ENCODE assay signal across 19 cellular contexts in genomic region chr6:142883011-142883410, GRCh38.
A peak's percentile ranks its signal among the peaks of the same experiment; 100 is the strongest.
DNase-seq lines count a peak whose midpoint lies in the region; ATAC-seq, FAIRE-seq and TF ChIP-seq lines count a peak whose summit lies in the region.
"Had no signal": no experiment of that assay in that cellular context is flagged by ENCODE, and none has a peak within 500 bp of the region (broad histone marks: within the 10 kb centered on the region; RNA-seq: fewer than 3 reads in every experiment).

No MANE protein-coding gene starts in this region.

- H3K4me3 ChIP-seq in gastrocnemius medialis, result no peak overlapping the region
- no peak overlapping the region for H3K4me3 ChIP-seq in neural progenitor cell
- H3K4me3 ChIP-seq: gastroesophageal sphincter, PC-9, tibial artery had no signal

- in situ Hi-C loops in gastrocnemius medialis (cut with MboI; ENCODE audit: low sequenced_read_pairs in 4 of 4), result no loop called here

- peaks cover 14% of the 10 kb centered on the region for H3K36me3 Mint-ChIP-seq in activated CD4-positive, alpha-beta memory T cell treated with anti-CD3 and anti-CD28 coated beads for 36 hours
- H3K36me3 Mint-ChIP-seq in activated CD4-positive, alpha-beta memory T cell treated with anti-CD3 and anti-CD28 coated beads, Interleukin-2, amount 10 ng/mL, durations not matched to agents 7 days and 5 days (ENCODE audit: low read depth), result peaks cover 20% of the 10 kb centered on the region
- H3K36me3 Mint-ChIP-seq in neural progenitor cell, result no peaks in the 10 kb centered on the region

- no peak overlapping the region for H2AFZ ChIP-seq in neural progenitor cell (replicated peaks)
- H2AFZ ChIP-seq: PC-9 had no signal

- peaks cover 90% of the 10 kb centered on the region for H3K4me1 Mint-ChIP-seq in activated CD4-positive, alpha-beta memory T cell treated with anti-CD3 and anti-CD28 coated beads for 36 hours (ENCODE audit: low read depth)
- H3K4me1 Mint-ChIP-seq in activated CD4-positive, alpha-beta memory T cell treated with anti-CD3 and anti-CD28 coated beads, Interleukin-2, amount 10 ng/mL, durations not matched to agents 7 days and 5 days, result peaks cover 79% of the 10 kb centered on the region
- H3K4me1 Mint-ChIP-seq in neural progenitor cell, result peaks cover 21% of the 10 kb centered on the region

- DNase-seq in activated CD4-positive, alpha-beta memory T cell treated with anti-CD3 and anti-CD28 coated beads for 36 hours, result no peak
- DNase-seq in activated CD4-positive, alpha-beta memory T cell treated with anti-CD3 and anti-CD28 coated beads, Interleukin-2, amount 10 ng/mL, durations not matched to agents 7 days and 5 days, result no peak
- peak; percentile 49 for DNase-seq in RCC 7860 (ENCODE audit: low spot score)
- DNase-seq in dermis blood vessel endothelial cell, result peak; percentile 39
- DNase-seq in gastrocnemius medialis, result no peak
- no peak for DNase-seq in nucleus accumbens (lab: John Stamatoyannopoulos, UW)
- DNase-seq in neural progenitor cell (ENCODE audit: low spot score), result no peak
- DNase-seq in effector CD8-positive, alpha-beta T cell (lab: John Stamatoyannopoulos, UW), result no peak
- DNase-seq: activated CD4-positive, alpha-beta T cell treated with anti-CD3 and anti-CD28 coated beads, Interleukin-2, amount 50 U/mL, for 1 hour; activated naive CD4-positive, alpha-beta T cell treated with Interleukin-2 at 50 U/mL for 16 hours; DMS53; islet precursor cell; NCI-H1092; PC-9; small intestine; T-helper 1 cell; tibial artery had no signal

- CTCF ChIA-PET in activated CD4-positive, alpha-beta memory T cell treated with anti-CD3 and anti-CD28 coated beads for 36 hours (lab: Charles Lee), result interaction anchor here (0.6 to 2.5 kb wide), 8 partner anchors 10 to 144 kb away, joined by 3 to 10 read pairs (median 4); no protein-coding TSS in a partner anchor
- CTCF ChIA-PET in activated CD4-positive, alpha-beta memory T cell treated with anti-CD3 and anti-CD28 coated beads, Interleukin-2, amount 10 ng/mL, durations not matched to agents 7 days and 5 days (lab: Charles Lee), result interaction anchor here (0.9 to 2.3 kb wide), 10 partner anchors 10 to 190 kb away, joined by 3 to 10 read pairs (median 6); no protein-coding TSS in a partner anchor

- peak overlapping the region; percentile 11 for H3K27ac Mint-ChIP-seq in activated CD4-positive, alpha-beta memory T cell treated with anti-CD3 and anti-CD28 coated beads for 36 hours
- no peak overlapping the region for H3K27ac Mint-ChIP-seq in activated CD4-positive, alpha-beta memory T cell treated with anti-CD3 and anti-CD28 coated beads, Interleukin-2, amount 10 ng/mL, durations not matched to agents 7 days and 5 days
- no peak overlapping the region for H3K27ac Mint-ChIP-seq in neural progenitor cell

- H3K4me2 ChIP-seq in neural progenitor cell, result no peak overlapping the region
- H3K4me2 ChIP-seq: PC-9 had no signal

- TF ChIP-seq POLR2A in gastrocnemius medialis (IDR thresholded peaks at IDR 0.05), result no peak

- intact Hi-C loops in activated CD4-positive, alpha-beta memory T cell treated with anti-CD3 and anti-CD28 coated beads for 36 hours (cut with micrococcal nuclease), result no loop called here
- intact Hi-C loops in gastrocnemius medialis (cut with DNase I; ENCODE audit: low total_unique reads), result loop anchor here (10.0 kb wide), 1 partner anchor 188 kb away; no protein-coding TSS in a partner anchor

- FAIRE-seq in RCC 7860 (lab: Jason Lieb, UNC), result no peak
- FAIRE-seq: small intestine had no signal

- TF ChIP-seq CTCF in gastrocnemius medialis (IDR thresholded peaks at IDR 0.05 in 4 of 5, conservative IDR thresholded peaks at IDR 0.05 in 1 of 5), result no peak
- TF ChIP-seq CTCF in neural progenitor cell (IDR thresholded peaks at IDR 0.05), result no peak

- H3K9me3 ChIP-seq in gastrocnemius medialis (no peaks in the 10 kb centered on the region), neural progenitor cell (ENCODE audit: low read depth) (no peaks in the 10 kb centered on the region)
- H3K9me3 ChIP-seq: gastroesophageal sphincter, tibial artery had no signal

- no peak for ATAC-seq in gastrocnemius medialis
- ATAC-seq: gastroesophageal sphincter, HCT116 had no signal

- H3K36me3 ChIP-seq in gastrocnemius medialis (no peaks in the 10 kb centered on the region), neural progenitor cell (no peaks in the 10 kb centered on the region)
- H3K36me3 ChIP-seq: gastroesophageal sphincter, tibial artery had no signal

- H3K9ac ChIP-seq in neural progenitor cell, result no peak overlapping the region

- POLR2A ChIA-PET in activated CD4-positive, alpha-beta memory T cell treated with anti-CD3 and anti-CD28 coated beads for 36 hours (lab: Charles Lee), result interaction anchor here (0.6 to 1.7 kb wide), 6 partner anchors 28 to 73 kb away, joined by 3 to 6 read pairs (median 4); partner anchors contain the start of gene HIVEP2
- POLR2A ChIA-PET in activated CD4-positive, alpha-beta memory T cell treated with anti-CD3 and anti-CD28 coated beads, Interleukin-2, amount 10 ng/mL, durations not matched to agents 7 days and 5 days (lab: Charles Lee), result interaction anchor here (0.7 to 6.6 kb wide), 13 partner anchors 10 to 62 kb away, joined by 3 to 75 read pairs (median 18); partner anchors contain the start of gene HIVEP2

- no peaks in the 10 kb centered on the region for H3K79me2 ChIP-seq in neural progenitor cell (ENCODE audit: low read depth)

- H3K4me1 ChIP-seq in gastrocnemius medialis (peaks cover 79 to 94% of the 10 kb centered on the region in 2 donors), neural progenitor cell (peaks cover 12% of the 10 kb centered on the region)

- no peaks in the 10 kb centered on the region for H3K27me3 Mint-ChIP-seq in activated CD4-positive, alpha-beta memory T cell treated with anti-CD3 and anti-CD28 coated beads for 36 hours
- H3K27me3 Mint-ChIP-seq in activated CD4-positive, alpha-beta memory T cell treated with anti-CD3 and anti-CD28 coated beads, Interleukin-2, amount 10 ng/mL, durations not matched to agents 7 days and 5 days, result no peaks in the 10 kb centered on the region
- H3K27me3 Mint-ChIP-seq in neural progenitor cell (ENCODE audit: insufficient read depth, low read depth), result no peaks in the 10 kb centered on the region

- H3K27me3 ChIP-seq in gastrocnemius medialis (no peaks in the 10 kb centered on the region), neural progenitor cell (no peaks in the 10 kb centered on the region)
- H3K27me3 ChIP-seq: gastroesophageal sphincter, tibial artery had no signal

- H3K27ac ChIP-seq in gastrocnemius medialis (peak overlapping the region; percentile 81 to 93 (median 84)), neural progenitor cell (no peak overlapping the region)
- H3K27ac ChIP-seq: gastroesophageal sphincter, PC-9, tibial artery had no signal

- H4K20me1 ChIP-seq in neural progenitor cell (ENCODE audit: low read depth), result no peaks in the 10 kb centered on the region

- H3K9me3 Mint-ChIP-seq in activated CD4-positive, alpha-beta memory T cell treated with anti-CD3 and anti-CD28 coated beads for 36 hours, result no peaks in the 10 kb centered on the region
- H3K9me3 Mint-ChIP-seq in activated CD4-positive, alpha-beta memory T cell treated with anti-CD3 and anti-CD28 coated beads, Interleukin-2, amount 10 ng/mL, durations not matched to agents 7 days and 5 days, result no peaks in the 10 kb centered on the region
- H3K9me3 Mint-ChIP-seq in neural progenitor cell, result no peaks in the 10 kb centered on the region

- no peak overlapping the region for H3K4me3 Mint-ChIP-seq in activated CD4-positive, alpha-beta memory T cell treated with anti-CD3 and anti-CD28 coated beads for 36 hours
- no peak overlapping the region for H3K4me3 Mint-ChIP-seq in activated CD4-positive, alpha-beta memory T cell treated with anti-CD3 and anti-CD28 coated beads, Interleukin-2, amount 10 ng/mL, durations not matched to agents 7 days and 5 days
- no peak overlapping the region for H3K4me3 Mint-ChIP-seq in neural progenitor cell

- peaks cover 19% of the 10 kb centered on the region for H3F3A ChIP-seq in neural progenitor cell (ENCODE audit: low read depth)

Comparison
In these comparisons a context has a peak if more than half of its experiments do, and no peak if none do; other contexts are left out.
1. DNase-seq: peak in RCC 7860 (single experiment) and dermis blood vessel endothelial cell (single experiment); none in activated CD4-positive, alpha-beta memory T cell treated with anti-CD3 and anti-CD28 coated beads for 36 hours (single experiment), activated CD4-positive, alpha-beta memory T cell treated with anti-CD3 and anti-CD28 coated beads, Interleukin-2, amount 10 ng/mL, durations not matched to agents 7 days and 5 days (single experiment), gastrocnemius medialis (0 of 2), nucleus accumbens (0 of 56), neural progenitor cell (single experiment) and effector CD8-positive, alpha-beta T cell (single experiment).